ENCODE assay signal across 11 cellular contexts in the genomic region with DNA sequence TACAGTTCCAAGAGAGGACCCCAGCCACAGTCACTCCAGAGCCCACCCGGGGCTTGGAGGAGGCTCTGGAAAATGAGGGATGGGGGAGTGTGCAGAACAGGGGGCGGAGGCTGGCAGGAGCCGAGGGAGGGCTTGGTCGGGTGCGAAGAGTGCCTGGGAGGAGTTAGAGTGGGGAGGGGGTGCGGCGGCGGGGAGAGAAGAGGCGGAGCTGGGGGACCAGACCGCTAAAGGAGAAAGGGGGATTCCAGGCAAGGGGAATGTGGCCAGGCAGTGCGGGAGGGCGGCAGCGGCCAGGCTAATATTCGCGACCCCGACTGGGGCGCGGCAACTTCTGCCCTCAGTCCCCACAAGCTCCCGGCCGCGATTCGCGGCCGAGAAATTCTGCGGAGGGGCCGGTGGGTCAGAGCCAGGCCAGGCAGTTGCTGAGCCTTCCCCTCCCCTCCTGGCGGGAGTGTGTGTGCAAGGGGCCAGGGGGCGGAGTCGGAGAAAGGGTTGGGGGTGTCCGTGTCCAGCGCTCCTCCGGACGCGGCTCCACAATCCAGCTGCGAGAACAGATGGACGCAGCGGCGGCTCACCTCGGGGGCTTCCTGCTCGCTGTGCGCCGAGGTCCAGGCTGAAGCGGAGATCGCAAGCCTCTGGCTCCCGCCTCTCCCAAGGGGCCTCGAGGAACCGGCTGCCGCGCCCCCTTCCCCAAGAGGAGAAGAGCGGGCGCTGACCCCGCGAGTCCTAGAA. TPM values are rescaled to one million over a fixed set of nuclear protein-coding genes. Genes with fewer than 3 reads are reported as not detected.
DNase-seq lines count a peak whose midpoint lies in the region; TF ChIP-seq lines count a peak whose summit lies in the region.
"Had no signal": no experiment of that assay in that cellular context is flagged by ENCODE, and none has a peak within 500 bp of the region (broad histone marks: within the 10 kb centered on the region; RNA-seq: fewer than 3 reads in every experiment).

No MANE protein-coding gene starts in this region.

- H3K36me3 Mint-ChIP-seq in glutamatergic neuron (ENCODE audit: unreplicated experiment) (no peaks in the 10 kb centered on the region), progenitor cell of endocrine pancreas (ENCODE audit: insufficient read depth) (no peaks in the 10 kb centered on the region)
- peaks cover 13% of the 10 kb centered on the region for H3K36me3 Mint-ChIP-seq in activated CD4-positive, alpha-beta T cell treated with anti-CD3 and anti-CD28 coated beads, Interleukin-2, amount 10 ng/mL, durations not matched to agents 7 days and 5 days (ENCODE audit: low read depth)
- H3K36me3 Mint-ChIP-seq in activated CD4-positive, alpha-beta T cell treated with anti-CD3 and anti-CD28 coated beads, Interleukin-2, amount 10 ng/mL, durations not matched to agents 24 days and 14 days (ENCODE audit: low read depth) = peaks cover 3% of the 10 kb centered on the region

- TF ChIP-seq CTCF in glutamatergic neuron (IDR thresholded peaks at IDR 0.05; ENCODE audit: partially characterized antibody, unreplicated experiment) (no peak), progenitor cell of endocrine pancreas (IDR thresholded peaks at IDR 0.05; ENCODE audit: unreplicated experiment) (no peak)

- peaks cover 88% of the 10 kb centered on the region for H3K27me3 ChIP-seq in H7 (ENCODE audit: control insufficient read depth, insufficient read depth, low read length)

- peaks cover 20% of the 10 kb centered on the region for H3K9me3 Mint-ChIP-seq in glutamatergic neuron (ENCODE audit: unreplicated experiment)
- no peaks in the 10 kb centered on the region for H3K9me3 Mint-ChIP-seq in progenitor cell of endocrine pancreas (ENCODE audit: low read depth)
- H3K9me3 Mint-ChIP-seq in activated CD4-positive, alpha-beta T cell treated with anti-CD3 and anti-CD28 coated beads, Interleukin-2, amount 10 ng/mL, durations not matched to agents 7 days and 5 days = peaks cover 7% of the 10 kb centered on the region
- peaks cover 7% of the 10 kb centered on the region for H3K9me3 Mint-ChIP-seq in activated CD4-positive, alpha-beta T cell treated with anti-CD3 and anti-CD28 coated beads, Interleukin-2, amount 10 ng/mL, durations not matched to agents 24 days and 14 days

- POLR2A ChIA-PET in activated CD4-positive, alpha-beta T cell treated with anti-CD3 and anti-CD28 coated beads, Interleukin-2, amount 10 ng/mL, durations not matched to agents 7 days and 5 days (lab: Charles Lee) = no interaction called here

- H3K4me3 Mint-ChIP-seq in glutamatergic neuron (ENCODE audit: unreplicated experiment) (peak overlapping the region; percentile 80), progenitor cell of endocrine pancreas (ENCODE audit: low read depth) (peak overlapping the region; percentile 54)
- no peak overlapping the region for H3K4me3 Mint-ChIP-seq in activated CD4-positive, alpha-beta T cell treated with anti-CD3 and anti-CD28 coated beads, Interleukin-2, amount 10 ng/mL, durations not matched to agents 7 days and 5 days
- H3K4me3 Mint-ChIP-seq in activated CD4-positive, alpha-beta T cell treated with anti-CD3 and anti-CD28 coated beads, Interleukin-2, amount 10 ng/mL, durations not matched to agents 24 days and 14 days = no peak overlapping the region

- no peaks in the 10 kb centered on the region for H3K36me3 ChIP-seq in H7 (replicated peaks; ENCODE audit: control insufficient read depth, insufficient read depth, low read length)
- H3K36me3 ChIP-seq: heart left ventricle had no signal

- H3K27me3 Mint-ChIP-seq in glutamatergic neuron (ENCODE audit: unreplicated experiment) (peaks cover 38% of the 10 kb centered on the region), progenitor cell of endocrine pancreas (peaks cover 86% of the 10 kb centered on the region)
- peaks cover 64% of the 10 kb centered on the region for H3K27me3 Mint-ChIP-seq in activated CD4-positive, alpha-beta T cell treated with anti-CD3 and anti-CD28 coated beads, Interleukin-2, amount 10 ng/mL, durations not matched to agents 7 days and 5 days
- H3K27me3 Mint-ChIP-seq in activated CD4-positive, alpha-beta T cell treated with anti-CD3 and anti-CD28 coated beads, Interleukin-2, amount 10 ng/mL, durations not matched to agents 24 days and 14 days = peaks cover 59% of the 10 kb centered on the region

- H3K4me1 Mint-ChIP-seq in glutamatergic neuron (ENCODE audit: low read depth, unreplicated experiment) (peaks cover 19% of the 10 kb centered on the region), progenitor cell of endocrine pancreas (ENCODE audit: low read depth) (no peaks in the 10 kb centered on the region)
- H3K4me1 Mint-ChIP-seq in activated CD4-positive, alpha-beta T cell treated with anti-CD3 and anti-CD28 coated beads, Interleukin-2, amount 10 ng/mL, durations not matched to agents 7 days and 5 days = peaks cover 13% of the 10 kb centered on the region
- H3K4me1 Mint-ChIP-seq in activated CD4-positive, alpha-beta T cell treated with anti-CD3 and anti-CD28 coated beads, Interleukin-2, amount 10 ng/mL, durations not matched to agents 24 days and 14 days = peaks cover 4% of the 10 kb centered on the region

- H3K27ac Mint-ChIP-seq in glutamatergic neuron (ENCODE audit: unreplicated experiment) (peak overlapping the region; percentile 28), progenitor cell of endocrine pancreas (no peak overlapping the region)
- no peak overlapping the region for H3K27ac Mint-ChIP-seq in activated CD4-positive, alpha-beta T cell treated with anti-CD3 and anti-CD28 coated beads, Interleukin-2, amount 10 ng/mL, durations not matched to agents 7 days and 5 days
- H3K27ac Mint-ChIP-seq in activated CD4-positive, alpha-beta T cell treated with anti-CD3 and anti-CD28 coated beads, Interleukin-2, amount 10 ng/mL, durations not matched to agents 24 days and 14 days = no peak overlapping the region

- intact Hi-C loops in activated CD4-positive, alpha-beta T cell treated with anti-CD3 and anti-CD28 coated beads, Interleukin-2, amount 10 ng/mL, durations not matched to agents 24 days and 14 days (cut with micrococcal nuclease) = loop anchor here (5.0 to 10.0 kb wide), 2 partner anchors 212 to 1385 kb away; a partner anchor contains a TSS

- TF ChIP-seq POLR2A in erythroblast (IDR thresholded peaks at IDR 0.05; ENCODE audit: low read length) = no peak

- CTCF ChIA-PET in activated CD4-positive, alpha-beta T cell treated with anti-CD3 and anti-CD28 coated beads, Interleukin-2, amount 10 ng/mL, durations not matched to agents 7 days and 5 days (lab: Charles Lee) = no interaction called here

- DNase-seq in H7 (peak; percentile 92), NCI-H2227 (lab: John Stamatoyannopoulos, UW; ENCODE audit: unreplicated experiment) (peak; percentile 75), glutamatergic neuron (peak; percentile 86), progenitor cell of endocrine pancreas (ENCODE audit: low spot score, unreplicated experiment) (no peak), erythroblast (lab: John Stamatoyannopoulos, UW) (no peak)
- no peak for DNase-seq in activated CD4-positive, alpha-beta T cell treated with anti-CD3 and anti-CD28 coated beads, Interleukin-2, amount 10 ng/mL, durations not matched to agents 7 days and 5 days
- no peak for DNase-seq in activated CD4-positive, alpha-beta T cell treated with anti-CD3 and anti-CD28 coated beads, Interleukin-2, amount 10 ng/mL, durations not matched to agents 24 days and 14 days
- DNase-seq: amniotic stem cell, heart left ventricle, mucosa of descending colon had no signal

- H3K4me3 ChIP-seq in H7 (ENCODE audit: insufficient read depth, low read depth, low read length) = peak overlapping the region; percentile 52
- H3K4me3 ChIP-seq: mucosa of descending colon had no signal

RNA-seq across cellular contexts. Expression of a gene that starts 0.7 kb away (rescaled TPM):
- total RNA-seq in H7 (2014; rRNA removed; shearing (Covaris generic)) = not detected in 2 replicates
- total RNA-seq in glutamatergic neuron (ENCODE audit: unreplicated experiment) = 21.5 TPM
- total RNA-seq in progenitor cell of endocrine pancreas = 0.20 TPM in 1 of 2 replicates, not detected in the other
- not detected for total RNA-seq in activated CD4-positive, alpha-beta T cell treated with anti-CD3 and anti-CD28 coated beads, Interleukin-2, amount 10 ng/mL, durations not matched to agents 7 days and 5 days
- not detected in 2 replicates for total RNA-seq in activated CD4-positive, alpha-beta T cell treated with anti-CD3 and anti-CD28 coated beads, Interleukin-2, amount 10 ng/mL, durations not matched to agents 24 days and 14 days
- total RNA-seq: heart left ventricle, M059J had no signal

RNA-seq across cellular contexts. Expression of a gene that starts 4.4 kb away (rescaled TPM):
- total RNA-seq in H7 (2014; rRNA removed; shearing (Covaris generic)) = not detected in 2 replicates
- total RNA-seq in glutamatergic neuron (ENCODE audit: unreplicated experiment) (15.4 TPM), progenitor cell of endocrine pancreas (0.36 TPM in 1 of 2 replicates, not detected in the other)
- not detected for total RNA-seq in activated CD4-positive, alpha-beta T cell treated with anti-CD3 and anti-CD28 coated beads, Interleukin-2, amount 10 ng/mL, durations not matched to agents 7 days and 5 days
- 0.24 TPM in 1 of 2 replicates, not detected in the other for total RNA-seq in activated CD4-positive, alpha-beta T cell treated with anti-CD3 and anti-CD28 coated beads, Interleukin-2, amount 10 ng/mL, durations not matched to agents 24 days and 14 days
- total RNA-seq: heart left ventricle, M059J had no signal

Comparison
In these comparisons a context has a peak if more than half of its experiments do, and no peak if none do; other contexts are left out.
1. DNase-seq: peak in H7 (single experiment), NCI-H2227 (single experiment) and glutamatergic neuron (single experiment); none in progenitor cell of endocrine pancreas (single experiment), activated CD4-positive, alpha-beta T cell treated with anti-CD3 and anti-CD28 coated beads, Interleukin-2, amount 10 ng/mL, durations not matched to agents 7 days and 5 days (single experiment), activated CD4-positive, alpha-beta T cell treated with anti-CD3 and anti-CD28 coated beads, Interleukin-2, amount 10 ng/mL, durations not matched to agents 24 days and 14 days (single experiment) and erythroblast (0 of 2).
2. H3K4me3 Mint-ChIP-seq: peak in glutamatergic neuron (single experiment) and progenitor cell of endocrine pancreas (single experiment); none in activated CD4-positive, alpha-beta T cell treated with anti-CD3 and anti-CD28 coated beads, Interleukin-2, amount 10 ng/mL, durations not matched to agents 7 days and 5 days (single experiment) and activated CD4-positive, alpha-beta T cell treated with anti-CD3 and anti-CD28 coated beads, Interleukin-2, amount 10 ng/mL, durations not matched to agents 24 days and 14 days (single experiment).
3. RNA of a gene that starts 0.7 kb away (total RNA-seq): 21.5 TPM in glutamatergic neuron (single experiment); 0.20 TPM in progenitor cell of endocrine pancreas, not detected in H7, not detected in activated CD4-positive, alpha-beta T cell treated with anti-CD3 and anti-CD28 coated beads, Interleukin-2, amount 10 ng/mL, durations not matched to agents 7 days and 5 days and not detected in activated CD4-positive, alpha-beta T cell treated with anti-CD3 and anti-CD28 coated beads, Interleukin-2, amount 10 ng/mL, durations not matched to agents 24 days and 14 days; every median in the first group is over 10 times any median in the second.
4. RNA of a gene that starts 4.4 kb away (total RNA-seq): 15.4 TPM in glutamatergic neuron (single experiment); 0.24 TPM in activated CD4-positive, alpha-beta T cell treated with anti-CD3 and anti-CD28 coated beads, Interleukin-2, amount 10 ng/mL, durations not matched to agents 24 days and 14 days, not detected in H7, 0.36 TPM in progenitor cell of endocrine pancreas and not detected in activated CD4-positive, alpha-beta T cell treated with anti-CD3 and anti-CD28 coated beads, Interleukin-2, amount 10 ng/mL, durations not matched to agents 7 days and 5 days; every median in the first group is over 10 times any median in the second.